22 cellular contexts compared by ENCODE assay signal in genomic region chr2:47019991-47020681, GRCh38.
DNase-seq lines count a peak whose midpoint lies in the region; ATAC-seq and TF ChIP-seq lines count a peak whose summit lies in the region.
"Had no signal": no experiment of that assay in that cellular context is flagged by ENCODE, and none has a peak within 500 bp of the region (broad histone marks: within the 10 kb centered on the region; RNA-seq: fewer than 3 reads in every experiment).

No MANE protein-coding gene starts in this region.

- peaks cover 82% of the 10 kb centered on the region for H3K36me3 ChIP-seq in KOPT-K1 (ENCODE audit: insufficient read depth, low read length)
- H3K36me3 ChIP-seq in stomach: peaks cover 8 to 60% (median 49%) of the 10 kb centered on the region in 4 donors
- H3K36me3 ChIP-seq in uterus: no peaks in the 10 kb centered on the region

- H3K27me3 Mint-ChIP-seq in brain: no peaks in the 10 kb centered on the region
- H3K27me3 Mint-ChIP-seq: CD4-positive, alpha-beta memory T cell had no signal

- H3K27me3 ChIP-seq in right cardiac atrium (ENCODE audit: control insufficient read depth, insufficient read depth) (no peaks in the 10 kb centered on the region), stomach (no peaks in the 10 kb centered on the region), uterus (no peaks in the 10 kb centered on the region)
- H3K27me3 ChIP-seq: neutrophil, testis had no signal

- no peak for TF ChIP-seq CTCF in brain (conservative IDR thresholded peaks at IDR 0.05)
- TF ChIP-seq CTCF in stomach (IDR thresholded peaks at IDR 0.05): no peak
- no peak for TF ChIP-seq CTCF in uterus (IDR thresholded peaks at IDR 0.05)

- no peak for ATAC-seq in right cardiac atrium
- ATAC-seq in GM21515 (IDR thresholded peaks at IDR 0.05; ENCODE audit: unreplicated experiment): no peak
- ATAC-seq: GM23338, left colon, PC-3 had no signal

- H3K4me3 Mint-ChIP-seq in brain: no peak overlapping the region
- H3K4me3 Mint-ChIP-seq: CD4-positive, alpha-beta memory T cell; GM23338 had no signal

- no peak for TF ChIP-seq EP300 in stomach (IDR thresholded peaks at IDR 0.05)

- peaks cover 34% of the 10 kb centered on the region for H3K4me1 Mint-ChIP-seq in brain

- peak overlapping the region in 4 of 5 experiments; percentile 61 to 92 (median 76) for H3K27ac Mint-ChIP-seq in brain
- H3K27ac Mint-ChIP-seq: GM23338 had no signal

- WGBS in right cardiac atrium: 89% methylated on average over 13 of the region's 13 CpGs
- 89 to 97% (median 94%) methylated on average over 9 to 13 of the region's 13 CpGs for WGBS in stomach, 5 donors

- peak in 2 of 3 donors; percentile 35 to 47 for DNase-seq in right cardiac atrium
- no peak for DNase-seq in stomach
- DNase-seq in NCI-H1092 (lab: John Stamatoyannopoulos, UW): no peak
- no peak for DNase-seq in dermis blood vessel endothelial cell
- DNase-seq in uterus: no peak
- DNase-seq: activated CD8-positive, alpha-beta memory T cell treated with anti-CD3 and anti-CD28 coated beads, Interleukin-2, amount 50 U/mL, for 48 hours; activated effector memory CD4-positive, alpha-beta T cell treated with Interleukin-2 at 50 U/mL for 16 hours; CD4-positive, alpha-beta memory T cell; DMS153; GF-D8; left colon; NCI-H187; NCI-H226; PC-3; testis had no signal

- H3K4me1 ChIP-seq in right cardiac atrium (ENCODE audit: control insufficient read depth, insufficient read depth, low read length): peaks cover 8% of the 10 kb centered on the region
- peaks cover 0 to 69% (median 31%) of the 10 kb centered on the region in 4 donors for H3K4me1 ChIP-seq in stomach
- no peaks in the 10 kb centered on the region for H3K4me1 ChIP-seq in uterus

- H3K9me3 ChIP-seq in KOPT-K1 (ENCODE audit: insufficient read depth, low read length, poor library complexity, severe bottlenecking) (no peaks in the 10 kb centered on the region), right cardiac atrium (ENCODE audit: control insufficient read depth, low read length) (no peaks in the 10 kb centered on the region), stomach (no peaks in the 10 kb centered on the region), uterus (no peaks in the 10 kb centered on the region)
- H3K9me3 ChIP-seq: neutrophil, testis had no signal

- intact Hi-C loops in right cardiac atrium (cut with DNase I) (no loop called here), stomach (cut with DNase I; ENCODE audit: low total_unique reads) (no loop called here), uterus (cut with DNase I; ENCODE audit: low total_unique reads) (no loop called here)

- H3K4me3 ChIP-seq in right cardiac atrium (ENCODE audit: low read length) (no peak overlapping the region), stomach (no peak overlapping the region), uterus (no peak overlapping the region)
- H3K4me3 ChIP-seq: GM23338, testis had no signal

- TF ChIP-seq POLR2A in stomach (IDR thresholded peaks at IDR 0.05) (no peak), uterus (IDR thresholded peaks at IDR 0.05) (no peak)

- H3K9me3 Mint-ChIP-seq in brain: no peaks in the 10 kb centered on the region
- H3K9me3 Mint-ChIP-seq: CD4-positive, alpha-beta memory T cell; GM23338 had no signal

- H3K36me3 Mint-ChIP-seq in brain: peaks cover 18% of the 10 kb centered on the region

- peak overlapping the region; percentile 83 for H3K27ac ChIP-seq in KOPT-K1 (ENCODE audit: low read depth, low read length, poor library complexity, severe bottlenecking)
- H3K27ac ChIP-seq in right cardiac atrium (ENCODE audit: low read length): peak overlapping the region; percentile 53
- H3K27ac ChIP-seq in stomach: peak overlapping the region in 3 of 5 donors; percentile 65 to 87 (median 65)
- H3K27ac ChIP-seq in uterus: no peak overlapping the region
- H3K27ac ChIP-seq: HL-60, neutrophil, testis, VCaP had no signal

Comparison
In these comparisons a context has a peak if more than half of its experiments do, and no peak if none do; other contexts are left out.
1. H3K27ac ChIP-seq: peak in KOPT-K1 (single experiment), right cardiac atrium (single experiment) and stomach (3 of 5); none in uterus (0 of 2).
2. DNase-seq: peak in right cardiac atrium (2 of 3); none in stomach (single experiment), NCI-H1092 (single experiment), dermis blood vessel endothelial cell (single experiment) and uterus (0 of 2).